In the genomic region with DNA sequence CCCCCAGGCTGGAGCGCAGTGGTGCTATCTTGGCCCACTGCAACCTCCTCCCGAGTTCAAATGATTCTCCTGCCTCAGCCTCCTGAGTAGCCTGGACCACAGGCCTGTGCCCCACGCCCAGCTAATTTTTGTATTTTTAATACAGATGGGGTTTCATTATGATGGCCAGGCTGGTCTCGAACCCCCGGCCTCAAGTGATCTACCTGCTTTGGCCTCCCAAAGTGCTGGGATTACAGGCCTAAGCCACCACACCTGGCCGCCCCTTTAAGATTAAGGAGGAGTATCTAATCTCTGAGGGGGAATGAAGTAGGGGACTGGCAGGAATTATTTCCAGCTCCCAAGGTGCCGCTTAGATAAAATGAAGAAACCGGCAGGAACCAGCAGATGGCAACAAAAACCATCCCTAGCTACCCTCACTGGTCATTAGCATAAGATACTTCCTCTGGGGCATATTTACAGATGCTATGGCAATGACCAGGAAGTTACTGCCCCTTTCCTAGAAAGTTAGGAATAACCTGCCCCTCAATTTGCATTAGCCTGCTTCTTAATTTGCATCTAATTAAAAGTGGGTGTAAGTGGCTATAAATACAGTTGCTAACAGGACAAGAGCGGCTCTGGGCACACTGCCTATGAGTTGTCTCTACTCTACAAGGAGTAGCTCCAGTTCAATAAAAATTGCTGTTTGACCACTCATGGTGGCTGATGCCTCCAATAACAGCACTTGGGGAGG, we compare ENCODE assay signal across 8 cellular contexts. TPM values are rescaled to one million over a fixed set of nuclear protein-coding genes. Genes with fewer than 3 reads are reported as not detected.
A peak's percentile ranks its signal among the peaks of the same experiment; 100 is the strongest.
DNase-seq lines count a peak whose midpoint lies in the region; ATAC-seq and TF ChIP-seq lines count a peak whose summit lies in the region.

No MANE protein-coding gene starts in this region.

- ATAC-seq in HG02973 (IDR thresholded peaks at IDR 0.05; ENCODE audit: unreplicated experiment): peak; percentile 50
- no peak for ATAC-seq in HG03571 (IDR thresholded peaks at IDR 0.05; ENCODE audit: unreplicated experiment)
- no peak for ATAC-seq in HG02759 (IDR thresholded peaks at IDR 0.05; ENCODE audit: unreplicated experiment)

- H3K4me3 ChIP-seq in AG04450 (ENCODE audit: low read depth, low read length) (no peak overlapping the region), endodermal cell (ENCODE audit: low read length) (no peak overlapping the region)

- H3K9ac ChIP-seq in endodermal cell (ENCODE audit: extremely low read depth, low read length, poor library complexity, severe bottlenecking): no peak overlapping the region

- POLR2A ChIA-PET in AG04450 (lab: Yijun Ruan, JAX): no interaction called here

- H3K27me3 ChIP-seq in AG04450 (ENCODE audit: control insufficient read depth, insufficient read depth, low read length) (no peaks in the 10 kb centered on the region), endodermal cell (ENCODE audit: control insufficient read depth, insufficient read depth, low read length, poor library complexity, severe bottlenecking) (no peaks in the 10 kb centered on the region)

- in situ Hi-C loops in GM13976 (cut with MboI; ENCODE audit: low sequenced_read_pairs, unreplicated experiment): no loop called here

- H3K9me3 Mint-ChIP-seq in endodermal cell: no peaks in the 10 kb centered on the region

- peak; percentile 41 for TF ChIP-seq CTCF in AG04450 (IDR thresholded peaks at IDR 0.05; ENCODE audit: low read depth, low read length)
- TF ChIP-seq CTCF in GM13976 (IDR thresholded peaks at IDR 0.05; ENCODE audit: borderline replicate concordance, control extremely low read depth, extremely low read depth, insufficient read depth, missing control alignments): peak; percentile 55
- TF ChIP-seq CTCF in endodermal cell (conservative IDR thresholded peaks at IDR 0.05): peak; percentile 69

- H3K27ac ChIP-seq in AG04450 (ENCODE audit: low read depth, low read length): no peak overlapping the region
- H3K27ac ChIP-seq in endodermal cell (ENCODE audit: low read depth, low read length): no peak overlapping the region

- DNase-seq in AG04450 (ENCODE audit: low read depth, low spot score) (no peak), GM13976 (ENCODE audit: low spot score) (peak; percentile 57), NCI-H774 (lab: John Stamatoyannopoulos, UW) (peak; percentile 19), endodermal cell (peak; percentile 78), retina (peak; percentile 13)

- no peaks in the 10 kb centered on the region for H3K36me3 ChIP-seq in endodermal cell (ENCODE audit: control insufficient read depth, insufficient read depth, low read length)

- no peak overlapping the region for H3K4me3 Mint-ChIP-seq in endodermal cell

- CTCF ChIA-PET in AG04450 (lab: Charles Lee): interaction anchor here (0.6 to 1.8 kb wide), 6 partner anchors 9 to 23 kb away, joined by 3 to 15 read pairs (median 4); no protein-coding TSS in a partner anchor

- no peaks in the 10 kb centered on the region for H3K36me3 Mint-ChIP-seq in endodermal cell (ENCODE audit: low read depth)

- H3K27ac Mint-ChIP-seq in endodermal cell: no peak overlapping the region

- H3K9me3 ChIP-seq in AG04450 (ENCODE audit: control insufficient read depth, insufficient read depth, low read length) (no peaks in the 10 kb centered on the region), endodermal cell (ENCODE audit: control insufficient read depth, low read length) (no peaks in the 10 kb centered on the region)

- peaks cover 15% of the 10 kb centered on the region for H3K4me1 Mint-ChIP-seq in endodermal cell

- H3K4me1 ChIP-seq in endodermal cell (ENCODE audit: control insufficient read depth, insufficient read depth, low read length): no peaks in the 10 kb centered on the region

- 77 to 94% methylated on average over 3 to 9 of the region's 9 CpGs for WGBS in endodermal cell (ENCODE audit: insufficient coverage in 1 of 2, insufficient read length in 1 of 2), 2 experiments

- no peaks in the 10 kb centered on the region for H3K27me3 Mint-ChIP-seq in endodermal cell (ENCODE audit: insufficient read depth)

RNA-seq across cellular contexts. Expression of a gene that starts 7.1 kb away (rescaled TPM):
- 18.4 and 21.4 TPM in 2 replicates for polyA plus RNA-seq in AG04450 (2011; rRNA removed)
- 34.8 and 44.3 TPM in 2 replicates for polyA minus RNA-seq in AG04450 (2011; rRNA and poly(A)+ RNA removed)
- 10 to 100 TPM; 16.3 to 19.0 TPM for total RNA-seq in endodermal cell
- polyA plus RNA-seq in endodermal cell (2013, experiment 1 of 2): 16.5 TPM
- 15.7 TPM for polyA plus RNA-seq in endodermal cell (2013, experiment 2 of 2)

RNA-seq across cellular contexts. Expression of a gene that starts 30.0 kb away (rescaled TPM):
- polyA plus RNA-seq in AG04450 (2011; rRNA removed): 611 and 757 TPM in 2 replicates
- polyA minus RNA-seq in AG04450 (2011; rRNA and poly(A)+ RNA removed): 86.6 and 116 TPM in 2 replicates
- 100 to 1,000 TPM; 375 to 400 TPM for total RNA-seq in endodermal cell
- 425 TPM for polyA plus RNA-seq in endodermal cell (2013, experiment 1 of 2)
- 398 TPM for polyA plus RNA-seq in endodermal cell (2013, experiment 2 of 2)

RNA-seq across cellular contexts. Expression of a gene that starts 30.0 kb away (rescaled TPM):
- polyA plus RNA-seq in AG04450 (2011; rRNA removed): 66.3 and 80.2 TPM in 2 replicates
- polyA minus RNA-seq in AG04450 (2011; rRNA and poly(A)+ RNA removed): 84.9 and 115 TPM in 2 replicates
- total RNA-seq in endodermal cell: 10 to 100 TPM; 74.2 to 88.9 TPM
- polyA plus RNA-seq in endodermal cell (2013, experiment 1 of 2): 65.0 TPM
- 60.3 TPM for polyA plus RNA-seq in endodermal cell (2013, experiment 2 of 2)
